ENCODE assay signal across 9 cellular contexts in genomic region chr11:23112987-23113886, GRCh38.
DNase-seq lines count a peak whose midpoint lies in the region; ATAC-seq and TF ChIP-seq lines count a peak whose summit lies in the region.
"Had no signal": no experiment of that assay in that cellular context is flagged by ENCODE, and none has a peak within 500 bp of the region (broad histone marks: within the 10 kb centered on the region; RNA-seq: fewer than 3 reads in every experiment).

No MANE protein-coding gene starts in this region.

- H3K9me3 Mint-ChIP-seq in neural crest cell, result peaks cover 4% of the 10 kb centered on the region

- H3K36me3 ChIP-seq in Panc1 (ENCODE audit: control insufficient read depth, insufficient read depth, low read length), result no peaks in the 10 kb centered on the region
- H3K36me3 ChIP-seq: SJSA1 had no signal

- POLR2A ChIA-PET in Panc1 (lab: Charles Lee), result interaction anchor here (0.6 kb wide), 1 partner anchor 753 kb away, joined by 22 read pairs; no protein-coding TSS in a partner anchor

- H3K4me1 Mint-ChIP-seq in neural crest cell, result no peaks in the 10 kb centered on the region

- TF ChIP-seq CTCF in Panc1 (IDR thresholded peaks at IDR 0.05) (peak; percentile 74), neural crest cell (conservative IDR thresholded peaks at IDR 0.05) (peak; percentile 81)

- H3K36me3 Mint-ChIP-seq in neural crest cell (ENCODE audit: low read depth), result peaks cover 6% of the 10 kb centered on the region

- CTCF ChIA-PET in Panc1 (lab: Charles Lee), result no interaction called here

- H3K9me3 ChIP-seq in Panc1 (ENCODE audit: control insufficient read depth, insufficient read depth, low read depth, low read length), result no peaks in the 10 kb centered on the region
- H3K9me3 ChIP-seq: SJSA1 had no signal

- ATAC-seq in GM19463 (IDR thresholded peaks at IDR 0.05; ENCODE audit: unreplicated experiment), result peak; percentile 42
- peak; percentile 58; the same call in 1 of the 2 replicates for ATAC-seq in Panc1

- no peaks in the 10 kb centered on the region for H3K27me3 Mint-ChIP-seq in neural crest cell (ENCODE audit: low read depth)

- H3K4me3 ChIP-seq in Panc1 (ENCODE audit: low read depth in 2 of 2, low read length in 2 of 2), result no peak overlapping the region
- H3K4me3 ChIP-seq: SJSA1 had no signal

- intact Hi-C loops in Panc1 (cut with micrococcal nuclease; ENCODE audit: unreplicated experiment), result loop anchor here (10.0 kb wide), 1 partner anchor 432 kb away; no protein-coding TSS in a partner anchor

- H3K27ac ChIP-seq in Panc1 (ENCODE audit: low read length) (no peak overlapping the region), epithelial cell of prostate (no peak overlapping the region)
- H3K27ac ChIP-seq: SJSA1 had no signal

- no peak overlapping the region for H3K27ac Mint-ChIP-seq in neural crest cell (ENCODE audit: unreplicated experiment)

- DNase-seq in DMS153 (lab: John Stamatoyannopoulos, UW) (peak; percentile 71), KBM-7 (peak; percentile 34), Panc1 (ENCODE audit: low read depth, low spot score) (peak; percentile 7), epithelial cell of prostate (ENCODE audit: low read depth, low spot score) (peak; percentile 41), neural crest cell (ENCODE audit: low read depth, low spot score) (peak; percentile 18), activated gamma-delta T cell treated with Interleukin-2 at 50 U/mL for 16 hours (no peak)
- DNase-seq in activated naive CD4-positive, alpha-beta T cell treated with anti-CD3 and anti-CD28 coated beads, Interleukin-2, amount 50 U/mL, for 16 hours, result no peak

- H3K4me3 Mint-ChIP-seq in neural crest cell, result no peak overlapping the region

- in situ Hi-C loops in KBM-7 (cut with MboI; ENCODE audit: low pct_unique_long_range_greater_than_20kb, low sequenced_read_pairs), result no loop called here
- in situ Hi-C loops in Panc1 (cut with HindIII; ENCODE audit: low pct_unique_long_range_greater_than_20kb, low sequenced_read_pairs), result no loop called here

- BruUV-seq in Panc1 (replicated peaks; lab: Mats Ljungman, UMichigan), result no TSS peak

- no peaks in the 10 kb centered on the region for H3K27me3 ChIP-seq in Panc1 (ENCODE audit: control insufficient read depth, insufficient read depth, low read length)
- H3K27me3 ChIP-seq: SJSA1 had no signal

- H3K4me1 ChIP-seq in Panc1 (ENCODE audit: control insufficient read depth, insufficient read depth, low read length), result no peaks in the 10 kb centered on the region
- H3K4me1 ChIP-seq: SJSA1 had no signal

Comparison
In these comparisons a context has a peak if more than half of its experiments do, and no peak if none do; other contexts are left out.
1. DNase-seq: peak in DMS153 (single experiment), KBM-7 (single experiment), Panc1 (single experiment), epithelial cell of prostate (single experiment) and neural crest cell (single experiment); none in activated naive CD4-positive, alpha-beta T cell treated with anti-CD3 and anti-CD28 coated beads, Interleukin-2, amount 50 U/mL, for 16 hours (single experiment) and activated gamma-delta T cell treated with Interleukin-2 at 50 U/mL for 16 hours (single experiment).